ENCODE assay signal across 8 cellular contexts in genomic region chr20:43916073-43916874, GRCh38. TPM values are rescaled to one million over a fixed set of nuclear protein-coding genes. Genes with fewer than 3 reads are reported as not detected.
DNase-seq lines count a peak whose midpoint lies in the region; ATAC-seq, FAIRE-seq and TF ChIP-seq lines count a peak whose summit lies in the region.

No MANE protein-coding gene starts in this region.

- in situ Hi-C loops in gastrocnemius medialis (cut with MboI; ENCODE audit: low sequenced_read_pairs in 4 of 4): no loop called here

- TF ChIP-seq CTCF in cardiac muscle cell (IDR thresholded peaks at IDR 0.05; ENCODE audit: low read depth, low read length): no peak
- TF ChIP-seq CTCF in gastrocnemius medialis (IDR thresholded peaks at IDR 0.05 in 4 of 5, conservative IDR thresholded peaks at IDR 0.05 in 1 of 5): no peak

- no peak overlapping the region for H3K27ac ChIP-seq in cardiac muscle cell
- H3K27ac ChIP-seq in gastrocnemius medialis: no peak overlapping the region

- no peaks in the 10 kb centered on the region for H3K9me3 ChIP-seq in cardiac muscle cell (ENCODE audit: low read depth)
- peaks cover 0 to 11% (median 0%) of the 10 kb centered on the region in 3 donors for H3K9me3 ChIP-seq in gastrocnemius medialis

- intact Hi-C loops in gastrocnemius medialis (cut with DNase I; ENCODE audit: low total_unique reads): no loop called here

- ATAC-seq in gastrocnemius medialis (no peak), HG03442 (IDR thresholded peaks at IDR 0.05; ENCODE audit: unreplicated experiment) (no peak), HG03354 (IDR thresholded peaks at IDR 0.05; ENCODE audit: poor library complexity, severe bottlenecking, unreplicated experiment) (no peak), GM21526 (IDR thresholded peaks at IDR 0.05; ENCODE audit: low FRiP score, unreplicated experiment) (no peak)

- FAIRE-seq in GM12891 (lab: Jason Lieb, UNC): peak; percentile 13

- no peak for TF ChIP-seq POLR2A in GM12891 (IDR thresholded peaks at IDR 0.05; ENCODE audit: low read depth, low read length)
- TF ChIP-seq POLR2A in gastrocnemius medialis (IDR thresholded peaks at IDR 0.05): no peak

- H3K27me3 ChIP-seq in cardiac muscle cell (peaks cover 69% of the 10 kb centered on the region), gastrocnemius medialis (peaks cover 22 to 62% (median 32%) of the 10 kb centered on the region in 3 donors)

- H3K4me1 ChIP-seq in cardiac muscle cell (ENCODE audit: low read depth) (no peaks in the 10 kb centered on the region), gastrocnemius medialis (no peaks in the 10 kb centered on the region)

- H3K36me3 ChIP-seq in cardiac muscle cell (no peaks in the 10 kb centered on the region), gastrocnemius medialis (no peaks in the 10 kb centered on the region)

- no peak for DNase-seq in GM12891 (ENCODE audit: insufficient read length, low spot score)
- DNase-seq in T1000 (lab: John Stamatoyannopoulos, UW): peak; percentile 62
- peak in 1 of 2 donors; percentile 60 for DNase-seq in cardiac muscle cell (ENCODE audit: low read depth in 1 of 2, low spot score in 1 of 2)
- no peak for DNase-seq in gastrocnemius medialis
- no peak for DNase-seq in NOMO-1 treated with DMSO at 0.1 percent for 48 hours (lab: John Stamatoyannopoulos, UW; ENCODE audit: unreplicated experiment)

- peak overlapping the region; percentile 61 for H3K4me3 ChIP-seq in cardiac muscle cell
- peak overlapping the region in 3 of 4 donors; percentile 19 to 41 (median 29) for H3K4me3 ChIP-seq in gastrocnemius medialis

TF ChIP-seq in GM12891, 5 proteins besides CTCF, POLR2A, EP300 and RAD21:
- TF ChIP-seq TAF1 (IDR thresholded peaks at IDR 0.05; ENCODE audit: low read depth, low read length) (no peak), SPI1 (IDR thresholded peaks at IDR 0.05; ENCODE audit: low read depth, low read length) (no peak), POLR2AphosphoS5 (IDR thresholded peaks at IDR 0.05; ENCODE audit: low read depth, low read length) (no peak), POU2F2 (IDR thresholded peaks at IDR 0.05; ENCODE audit: low read depth, low read length) (no peak)

RNA-seq across cellular contexts. Expression of gene TOX2, which starts 1.6 kb away (rescaled TPM):
- 41.6 TPM for polyA plus RNA-seq in GM12891 (2012; ENCODE audit: low read depth, missing spikeins)
- 0.09 TPM in 1 of 2 replicates, not detected in the other for total RNA-seq in cardiac muscle cell
- polyA plus RNA-seq in cardiac muscle cell: 0.32 and 0.84 TPM in 2 replicates
- total RNA-seq in gastrocnemius medialis: under 1 TPM in 2 of 4 donors, not detected in 2; 0.20 to 0.42 TPM
